1 cellular context compared by ENCODE assay signal in genomic region chr6:37478827-37479226, GRCh38.
TF ChIP-seq lines count a peak whose summit lies in the region.

No MANE protein-coding gene starts in this region.

TF ChIP-seq in HepG2, 621 proteins besides CTCF, POLR2A, EP300 and RAD21:
- TF ChIP-seq GMEB2 (CRISPR knock-in tag; IDR thresholded peaks at IDR 0.05; ENCODE audit: low read depth) (no peak), RBM22 (optimal IDR thresholded peaks at IDR 0.05; ENCODE audit: low read length) (peak; percentile 4), ZNF775 (CRISPR knock-in tag; IDR thresholded peaks at IDR 0.05; ENCODE audit: borderline replicate concordance) (no peak), ZNF17 (CRISPR knock-in tag; IDR thresholded peaks at IDR 0.05) (no peak), DNMT3B (CRISPR knock-in tag; conservative IDR thresholded peaks at IDR 0.05) (no peak), ZNF687 (CRISPR knock-in tag; IDR thresholded peaks at IDR 0.05) (no peak), KLF15 (CRISPR knock-in tag; IDR thresholded peaks at IDR 0.05; ENCODE audit: borderline replicate concordance) (no peak), AGO1 (IDR thresholded peaks at IDR 0.05; ENCODE audit: low read depth, low read length, poor library complexity, severe bottlenecking) (no peak)
